8 cellular contexts compared by ENCODE assay signal in genomic region chr7:100835903-100836811, GRCh38. TPM values are rescaled to one million over a fixed set of nuclear protein-coding genes. Genes with fewer than 3 reads are reported as not detected.
DNase-seq lines count a peak whose midpoint lies in the region; ATAC-seq, FAIRE-seq and TF ChIP-seq lines count a peak whose summit lies in the region.

No MANE protein-coding gene starts in this region.

- no peaks in the 10 kb centered on the region for H3K9me3 Mint-ChIP-seq in activated T-cell treated with anti-CD3 and anti-CD28 coated beads, Interleukin-2, amount 50 U/mL, for 4 hours

- H3K4me3 Mint-ChIP-seq in activated T-cell treated with anti-CD3 and anti-CD28 coated beads, Interleukin-2, amount 50 U/mL, for 4 hours, result peak overlapping the region; percentile 2

- no peak for DNase-seq in activated T-cell treated with anti-CD3 and anti-CD28 coated beads, Interleukin-2, amount 50 U/mL, for 4 hours
- DNase-seq in activated T-cell treated with anti-CD3 and anti-CD28 coated beads, Interleukin-2, amount 50 U/mL, for 1 hour, result no peak
- DNase-seq in coronary artery (ENCODE audit: low spot score) (no peak), lung (ENCODE audit: low spot score) (no peak), urothelium cell line (ENCODE audit: low spot score) (peak; percentile 69)

- H3K4me1 Mint-ChIP-seq in activated T-cell treated with anti-CD3 and anti-CD28 coated beads, Interleukin-2, amount 50 U/mL, for 4 hours (ENCODE audit: low read depth), result peaks cover 13% of the 10 kb centered on the region

- FAIRE-seq in urothelium cell line (lab: Jason Lieb, UNC), result no peak

- 26 to 31% methylated on average over 17 of the region's 17 CpGs for WGBS in lung, 2 donors

- H3K27ac ChIP-seq in coronary artery (peak overlapping the region in 1 of 2 donors; percentile 80), lung (ENCODE audit: low read depth in 1 of 2, low read length in 1 of 2) (peak overlapping the region; percentile 55 to 88)

- H3K36me3 ChIP-seq in lung (ENCODE audit: control insufficient read depth in 2 of 2, insufficient read depth in 2 of 2, low read length in 2 of 2), result no peaks in the 10 kb centered on the region

- TF ChIP-seq CTCF in coronary artery (IDR thresholded peaks at IDR 0.05) (no peak), lung (IDR thresholded peaks at IDR 0.05; ENCODE audit: control extremely low read depth, extremely low read depth) (no peak)

- ATAC-seq in activated T-cell treated with anti-CD3 and anti-CD28 coated beads, Interleukin-2, amount 50 U/mL, for 4 hours, result no peak
- ATAC-seq in lung (ENCODE audit: insufficient read depth, low FRiP score) (peak; percentile 30), HG03280 (IDR thresholded peaks at IDR 0.05; ENCODE audit: unreplicated experiment) (no peak), HG02610 (IDR thresholded peaks at IDR 0.05; ENCODE audit: unreplicated experiment) (no peak), GM19035 (IDR thresholded peaks at IDR 0.05; ENCODE audit: unreplicated experiment) (no peak)

- no peaks in the 10 kb centered on the region for H3K9me3 ChIP-seq in lung (ENCODE audit: control insufficient read depth in 2 of 2, insufficient read depth in 1 of 2, low read length in 1 of 2)

- H3K27me3 Mint-ChIP-seq in activated T-cell treated with anti-CD3 and anti-CD28 coated beads, Interleukin-2, amount 50 U/mL, for 4 hours (ENCODE audit: low read depth), result no peaks in the 10 kb centered on the region

- peaks cover 2% of the 10 kb centered on the region for H3K36me3 Mint-ChIP-seq in activated T-cell treated with anti-CD3 and anti-CD28 coated beads, Interleukin-2, amount 50 U/mL, for 4 hours (ENCODE audit: insufficient read depth)

- no peaks in the 10 kb centered on the region for H3K27me3 ChIP-seq in lung (ENCODE audit: control insufficient read depth, insufficient read depth)

- H3K4me3 ChIP-seq in coronary artery (peak overlapping the region; percentile 63), lung (no peak overlapping the region)

- H3K4me1 ChIP-seq in lung (ENCODE audit: control insufficient read depth in 2 of 2, insufficient read depth in 2 of 2, low read length in 2 of 2), result peaks cover 0 to 4% of the 10 kb centered on the region in 2 donors

RNA-seq across cellular contexts. Expression of gene EPHB4, which starts 8.8 kb away (rescaled TPM):
- 1 to 10 TPM; 1.5 to 3.9 (median 2.6) TPM for total RNA-seq in activated T-cell treated with anti-CD3 and anti-CD28 coated beads, Interleukin-2, amount 50 U/mL, for 4 hours
- 10 to 100 TPM; 55.2 to 64.2 TPM for total RNA-seq in lung
- polyA plus RNA-seq in lung, result 10 to 100 TPM; 21.7 to 45.7 TPM

RNA-seq across cellular contexts. Expression of gene SLC12A9, which starts 16.4 kb away (rescaled TPM):
- total RNA-seq in activated T-cell treated with anti-CD3 and anti-CD28 coated beads, Interleukin-2, amount 50 U/mL, for 4 hours, result 10 to 100 TPM; 22.9 to 31.7 (median 29.6) TPM
- 10 to 100 TPM; 28.5 to 49.1 TPM for total RNA-seq in lung
- 10 to 100 TPM; 29.2 to 52.6 TPM for polyA plus RNA-seq in lung

RNA-seq across cellular contexts. Expression of gene TRIP6, which starts 31.0 kb away (rescaled TPM):
- 10 to 100 TPM; 44.9 to 47.7 (median 45.4) TPM for total RNA-seq in activated T-cell treated with anti-CD3 and anti-CD28 coated beads, Interleukin-2, amount 50 U/mL, for 4 hours
- 10 to 100 TPM; 43.5 to 81.8 TPM for total RNA-seq in lung
- 10 to 100 TPM; 41.4 to 61.2 TPM for polyA plus RNA-seq in lung

RNA-seq across cellular contexts. Expression of gene SRRT, which starts 38.7 kb away (rescaled TPM):
- 100 to 1,000 TPM; 406 to 450 (median 436) TPM for total RNA-seq in activated T-cell treated with anti-CD3 and anti-CD28 coated beads, Interleukin-2, amount 50 U/mL, for 4 hours
- total RNA-seq in lung, result 100 to 1,000 TPM in 1 of 2 donors, 10 to 100 TPM in 1; 58.5 to 120 TPM
- polyA plus RNA-seq in lung, result 10 to 100 TPM; 76.1 to 79.8 TPM

RNA-seq across cellular contexts. Expression of gene UFSP1, which starts 53.4 kb away (rescaled TPM):
- 1 to 10 TPM; 3.7 to 5.1 (median 4.6) TPM for total RNA-seq in activated T-cell treated with anti-CD3 and anti-CD28 coated beads, Interleukin-2, amount 50 U/mL, for 4 hours
- 1 to 10 TPM; 1.5 to 5.8 TPM for total RNA-seq in lung
- 1 to 10 TPM; 5.2 to 6.2 TPM for polyA plus RNA-seq in lung

Comparison
In these comparisons a context has a peak if more than half of its experiments do, and no peak if none do; other contexts are left out.
1. RNA of gene EPHB4, which starts 8.8 kb away (total RNA-seq): 55.2 to 64.2 TPM in lung; 1.5 to 3.9 TPM in activated T-cell treated with anti-CD3 and anti-CD28 coated beads, Interleukin-2, amount 50 U/mL, for 4 hours; every median in the first group is over 10 times any median in the second.